20 cellular contexts compared by ENCODE assay signal in genomic region chr4:39873823-39874222, GRCh38.
DNase-seq lines count a peak whose midpoint lies in the region; ATAC-seq and TF ChIP-seq lines count a peak whose summit lies in the region.
"Had no signal": no experiment of that assay in that cellular context is flagged by ENCODE, and none has a peak within 500 bp of the region (broad histone marks: within the 10 kb centered on the region; RNA-seq: fewer than 3 reads in every experiment).

No MANE protein-coding gene starts in this region.

- DNase-seq in CD4-positive, alpha-beta memory T cell, result peak in 1 of 5 donors; percentile 2
- DNase-seq in GM23248 (peak; percentile 2), fibroblast of the aortic adventitia (ENCODE audit: low read depth) (peak; percentile 8), transverse colon (no peak), dermis blood vessel endothelial cell (no peak), GDM1 (lab: John Stamatoyannopoulos, UW) (no peak), trophoblast cell (no peak)
- DNase-seq: activated CD8-positive, alpha-beta memory T cell treated with anti-CD3 and anti-CD28 coated beads, Interleukin-2, amount 50 U/mL, for 48 hours; anterior cingulate cortex; DMS79 treated with DMSO at 0.1 percent for 48 hours; foreskin fibroblast; NCI-H1092 treated with DMSO at 0.1 percent for 48 hours; NCI-H446; stimulated activated CD4-positive, alpha-beta T cell treated with anti-CD3 and anti-CD28 coated beads, Interleukin-1b, Interleukin-23, amount 100 ng/mL, for 48 hours; tibial artery had no signal

- WGBS in GM23248 (ENCODE audit: low coverage in 1 of 2, low lambda C conversion rate in 2 of 2, missing lambda C conversion rate in 2 of 2), 2 experiments, result 95 to 98% methylated on average over 2 of the region's 2 CpGs
- WGBS in transverse colon (ENCODE audit: low coverage in 1 of 2), 2 donors, result 68 to 93% methylated on average over 2 of the region's 2 CpGs
- WGBS in trophoblast cell (ENCODE audit: extremely low coverage, insufficient coverage, insufficient read length), result no CpG with 5 or more reads among the region's 2 CpGs

- H2BK120ac ChIP-seq in trophoblast cell (ENCODE audit: insufficient read depth, low read length, poor library complexity), result no peak overlapping the region

- H3K9ac ChIP-seq in GM23248 (no peak overlapping the region), trophoblast cell (ENCODE audit: low read length) (no peak overlapping the region)

- ATAC-seq in activated T-helper 17 cell treated with anti-CD3 and anti-CD28 coated beads, Interleukin-2, amount 50 U/mL, for 72 hours (replicated peaks), result peak; percentile 29

- H3K27me3 ChIP-seq in CD4-positive, alpha-beta memory T cell (ENCODE audit: insufficient read depth, low read length), result no peaks in the 10 kb centered on the region
- H3K27me3 ChIP-seq in GM23248 (replicated peaks; ENCODE audit: insufficient read depth), result no peaks in the 10 kb centered on the region
- H3K27me3 ChIP-seq in transverse colon, result no peaks in the 10 kb centered on the region
- H3K27me3 ChIP-seq in trophoblast cell (ENCODE audit: insufficient read depth, low read length), result no peaks in the 10 kb centered on the region
- H3K27me3 ChIP-seq: right atrium auricular region, SJSA1, tibial artery had no signal

- H3K4me3 ChIP-seq in CD4-positive, alpha-beta memory T cell (ENCODE audit: low read length in 2 of 2), result no peak overlapping the region
- H3K4me3 ChIP-seq in GM23248, result no peak overlapping the region
- H3K4me3 ChIP-seq in fibroblast of the aortic adventitia (ENCODE audit: low read depth, low read length), result no peak overlapping the region
- no peak overlapping the region for H3K4me3 ChIP-seq in transverse colon
- no peak overlapping the region for H3K4me3 ChIP-seq in trophoblast cell (ENCODE audit: low read depth, low read length)
- H3K4me3 ChIP-seq: right atrium auricular region, SJSA1, tibial artery had no signal

- peaks cover 14 to 28% (median 19%) of the 10 kb centered on the region in 4 donors for H3K4me1 Mint-ChIP-seq in CD4-positive, alpha-beta memory T cell
- peaks cover 16% of the 10 kb centered on the region for H3K4me1 Mint-ChIP-seq in activated T-helper 17 cell treated with anti-CD3 and anti-CD28 coated beads, Interleukin-2, amount 50 U/mL, for 72 hours
- H3K4me1 Mint-ChIP-seq: B cell, neural crest cell had no signal

- POLR2A ChIA-PET in CD4-positive, alpha-beta memory T cell (lab: Charles Lee; ENCODE audit: partially characterized antibody), result interaction anchor here (0.7 to 1.1 kb wide), 2 partner anchors 8 to 176 kb away, joined by 3 to 4 read pairs; partner anchors contain the start of gene UBE2K

- no peak overlapping the region for H3K14ac ChIP-seq in trophoblast cell (ENCODE audit: low read length)

- TF ChIP-seq CTCF in fibroblast of the aortic adventitia (IDR thresholded peaks at IDR 0.05; ENCODE audit: insufficient read depth, low read length) (no peak), transverse colon (IDR thresholded peaks at IDR 0.05) (no peak)

- H2AK5ac ChIP-seq in trophoblast cell (ENCODE audit: low read length), result no peak overlapping the region

- no peak overlapping the region for H3K18ac ChIP-seq in trophoblast cell (ENCODE audit: low read length)

- peaks cover 7% of the 10 kb centered on the region; the same call in 1 of the 2 replicates for H3F3A ChIP-seq in GM23248 (ENCODE audit: insufficient read depth)

- no peak for TF ChIP-seq POLR2A in transverse colon (IDR thresholded peaks at IDR 0.05)

- H3K4me1 ChIP-seq in CD4-positive, alpha-beta memory T cell (ENCODE audit: insufficient read depth, low read length), result peaks cover 24% of the 10 kb centered on the region
- H3K4me1 ChIP-seq in GM23248 (ENCODE audit: insufficient read depth), result no peaks in the 10 kb centered on the region
- H3K4me1 ChIP-seq in transverse colon, result no peaks in the 10 kb centered on the region
- no peaks in the 10 kb centered on the region for H3K4me1 ChIP-seq in trophoblast cell (ENCODE audit: control insufficient read depth in 1 of 2, insufficient read depth in 2 of 2, low read length in 2 of 2)
- H3K4me1 ChIP-seq: right atrium auricular region, SJSA1, tibial artery had no signal

- CTCF ChIA-PET in CD4-positive, alpha-beta memory T cell (lab: Charles Lee; ENCODE audit: partially characterized antibody), result interaction anchor here (0.6 to 1.3 kb wide), 3 partner anchors 9 to 104 kb away, joined by 3 to 6 read pairs (median 4); no protein-coding TSS in a partner anchor

- H4K20me1 ChIP-seq in GM23248 (ENCODE audit: insufficient read depth), result no peaks in the 10 kb centered on the region

- H3K27me3 Mint-ChIP-seq in CD4-positive, alpha-beta memory T cell, result no peaks in the 10 kb centered on the region
- no peaks in the 10 kb centered on the region for H3K27me3 Mint-ChIP-seq in activated T-helper 17 cell treated with anti-CD3 and anti-CD28 coated beads, Interleukin-2, amount 50 U/mL, for 72 hours
- H3K27me3 Mint-ChIP-seq: B cell had no signal

- no peaks in the 10 kb centered on the region for H3K9me2 ChIP-seq in GM23248 (ENCODE audit: insufficient read depth)

- H3K4me3 Mint-ChIP-seq in CD4-positive, alpha-beta memory T cell, result peak overlapping the region in 6 of 8 donors; percentile 13 to 42 (median 36)
- no peak overlapping the region for H3K4me3 Mint-ChIP-seq in activated T-helper 17 cell treated with anti-CD3 and anti-CD28 coated beads, Interleukin-2, amount 50 U/mL, for 72 hours
- H3K4me3 Mint-ChIP-seq: B cell, neural crest cell had no signal

- H3K36me3 ChIP-seq in CD4-positive, alpha-beta memory T cell (ENCODE audit: insufficient read depth, low read length), result peaks cover 38% of the 10 kb centered on the region
- H3K36me3 ChIP-seq in GM23248 (ENCODE audit: low read depth) (peaks cover 71% of the 10 kb centered on the region), transverse colon (peaks cover 0 to 38% (median 17%) of the 10 kb centered on the region in 4 donors), trophoblast cell (ENCODE audit: control insufficient read depth in 1 of 2, insufficient read depth in 2 of 2, low read length in 2 of 2) (peaks cover 17 to 20% of the 10 kb centered on the region in 2 experiments)

- no peaks in the 10 kb centered on the region for H3K79me1 ChIP-seq in trophoblast cell (ENCODE audit: low read length)

- H2BK12ac ChIP-seq in trophoblast cell (ENCODE audit: low read length), result no peak overlapping the region

- no peak overlapping the region for H4K8ac ChIP-seq in trophoblast cell (ENCODE audit: low read depth, low read length)

- intact Hi-C loops in CD4-positive, alpha-beta memory T cell (cut with micrococcal nuclease), result loop anchor here (5.0 kb wide), 2 partner anchors 103 to 177 kb away; partner anchors contain the start of genes PDS5A and UBE2K
- intact Hi-C loops in transverse colon (cut with DNase I; ENCODE audit: low total_unique reads), result no loop called here

- in situ Hi-C loops in GM23248 (cut with MboI) (no loop called here), transverse colon (cut with MboI; ENCODE audit: low pct_ligation_motif_present in 1 of 4, low pct_unique_long_range_greater_than_20kb in 1 of 4, low sequenced_read_pairs in 3 of 4) (no loop called here)

- peaks cover 33 to 62% of the 10 kb centered on the region in 2 donors for H3K36me3 Mint-ChIP-seq in CD4-positive, alpha-beta memory T cell
- peaks cover 96% of the 10 kb centered on the region for H3K36me3 Mint-ChIP-seq in activated T-helper 17 cell treated with anti-CD3 and anti-CD28 coated beads, Interleukin-2, amount 50 U/mL, for 72 hours (ENCODE audit: low read depth)

- H4K12ac ChIP-seq in trophoblast cell (ENCODE audit: low read depth, low read length), result no peak overlapping the region

- H3K27ac ChIP-seq in CD4-positive, alpha-beta memory T cell (ENCODE audit: low read depth, low read length), result no peak overlapping the region
- no peak overlapping the region for H3K27ac ChIP-seq in GM23248
- no peak overlapping the region for H3K27ac ChIP-seq in transverse colon
- no peak overlapping the region for H3K27ac ChIP-seq in trophoblast cell (ENCODE audit: low read depth, low read length)
- H3K27ac ChIP-seq: right atrium auricular region, SJSA1, tibial artery had no signal

- no peaks in the 10 kb centered on the region for H3K9me3 Mint-ChIP-seq in CD4-positive, alpha-beta memory T cell
- no peaks in the 10 kb centered on the region for H3K9me3 Mint-ChIP-seq in activated T-helper 17 cell treated with anti-CD3 and anti-CD28 coated beads, Interleukin-2, amount 50 U/mL, for 72 hours
- H3K9me3 Mint-ChIP-seq: neural crest cell had no signal

- no peaks in the 10 kb centered on the region for H3K9me3 ChIP-seq in CD4-positive, alpha-beta memory T cell (ENCODE audit: control insufficient read depth in 1 of 2, low read length in 2 of 2)
- H3K9me3 ChIP-seq in GM23248 (ENCODE audit: low read depth) (no peaks in the 10 kb centered on the region), transverse colon (no peaks in the 10 kb centered on the region), trophoblast cell (ENCODE audit: insufficient read depth, low read depth, low read length) (no peaks in the 10 kb centered on the region)
- H3K9me3 ChIP-seq: right atrium auricular region, SJSA1, tibial artery had no signal

- H3K4me2 ChIP-seq in GM23248 (ENCODE audit: unreplicated experiment) (no peak overlapping the region), trophoblast cell (ENCODE audit: low read length) (no peak overlapping the region)

- no peaks in the 10 kb centered on the region for H3K79me2 ChIP-seq in GM23248 (ENCODE audit: insufficient read depth)
- H3K79me2 ChIP-seq in trophoblast cell (ENCODE audit: control insufficient read depth, insufficient read depth, low read length, poor library complexity), result no peaks in the 10 kb centered on the region

- no peak overlapping the region for H3K4ac ChIP-seq in trophoblast cell (ENCODE audit: low read depth, low read length)

- H3K27ac Mint-ChIP-seq in CD4-positive, alpha-beta memory T cell, result peak overlapping the region in 6 of 7 donors; percentile 50 to 89 (median 78)
- peak overlapping the region; percentile 70 for H3K27ac Mint-ChIP-seq in activated T-helper 17 cell treated with anti-CD3 and anti-CD28 coated beads, Interleukin-2, amount 50 U/mL, for 72 hours

- no peak for TF ChIP-seq EP300 in transverse colon (IDR thresholded peaks at IDR 0.05; ENCODE audit: low read depth)

- H2BK5ac ChIP-seq in trophoblast cell (ENCODE audit: low read depth, low read length, poor library complexity), result no peak overlapping the region

- H4K91ac ChIP-seq in trophoblast cell (ENCODE audit: low read depth, low read length), result no peak overlapping the region

- H2AFZ ChIP-seq in GM23248 (no peak overlapping the region), trophoblast cell (ENCODE audit: insufficient read depth, low read length, poor library complexity) (no peak overlapping the region)

- no peak overlapping the region for H3K23ac ChIP-seq in trophoblast cell (ENCODE audit: low read length)

Comparison
In these comparisons a context has a peak if more than half of its experiments do, and no peak if none do; other contexts are left out.
1. DNase-seq: peak in GM23248 (single experiment) and fibroblast of the aortic adventitia (single experiment); none in transverse colon (single experiment), dermis blood vessel endothelial cell (single experiment), GDM1 (single experiment) and trophoblast cell (0 of 2).